Comparison of ENCODE assay signal across 8 cellular contexts in genomic region chr16:2513405-2514332, GRCh38. TPM values are rescaled to one million over a fixed set of nuclear protein-coding genes. Genes with fewer than 3 reads are reported as not detected.
A peak's percentile ranks its signal among the peaks of the same experiment; 100 is the strongest.
DNase-seq lines count a peak whose midpoint lies in the region; ATAC-seq, FAIRE-seq and TF ChIP-seq lines count a peak whose summit lies in the region.

TSS of gene ATP6V0C (plus strand) at chr16:2513952. CDS start at chr16:2514104, 152 bp downstream.

- CTCF ChIA-PET in T-cell (lab: Charles Lee) = no interaction called here

- peak; percentile 94 for DNase-seq in GM12892 (ENCODE audit: insufficient read length)
- DNase-seq in NCI-H1436 (lab: John Stamatoyannopoulos, UW) = peak; percentile 83
- DNase-seq in T-cell = peak; percentile 82 to 93 (median 88)
- peak; percentile 91 to 96 (median 92) for DNase-seq in heart left ventricle
- DNase-seq in posterior vena cava (ENCODE audit: low spot score) = peak; percentile 98
- DNase-seq in type B pancreatic cell (ENCODE audit: extremely low spot score, unreplicated experiment) = peak; percentile 94

- H3K4me1 ChIP-seq in heart left ventricle = peaks cover 11 to 80% (median 44%) of the 10 kb centered on the region in 12 donors

- peak within 1 kb of the TSS; percentile 87 to 100 (median 96) for H3K4me3 ChIP-seq in heart left ventricle

- peak within 1 kb of the TSS; percentile 98 for H3K27ac ChIP-seq in adipose tissue (ENCODE audit: low read depth, low read length)
- peak within 1 kb of the TSS; percentile 93 to 99 (median 95) for H3K27ac ChIP-seq in heart left ventricle

- no peaks in the 10 kb centered on the region for H3K27me3 ChIP-seq in heart left ventricle

- peaks cover 50 to 57% (median 51%) of the 10 kb centered on the region in 3 donors for H3K4me1 Mint-ChIP-seq in T-cell
- H3K4me1 Mint-ChIP-seq in type B pancreatic cell (ENCODE audit: unreplicated experiment) = peaks cover 46% of the 10 kb centered on the region

- H3K27me3 Mint-ChIP-seq in T-cell = no peaks in the 10 kb centered on the region
- no peaks in the 10 kb centered on the region for H3K27me3 Mint-ChIP-seq in type B pancreatic cell

- TF ChIP-seq CTCF in heart left ventricle (IDR thresholded peaks at IDR 0.05) = no peak
- TF ChIP-seq CTCF in type B pancreatic cell (conservative IDR thresholded peaks at IDR 0.05) = no peak

- H3K27ac Mint-ChIP-seq in T-cell (peak within 1 kb of the TSS; percentile 90 to 92), type B pancreatic cell (peak within 1 kb of the TSS; percentile 98)

- H3K4me3 Mint-ChIP-seq in T-cell = peak within 1 kb of the TSS; percentile 87 to 92 (median 89)
- H3K4me3 Mint-ChIP-seq in type B pancreatic cell = peak within 1 kb of the TSS; percentile 92

- peak; percentile 91 for TF ChIP-seq POLR2A in GM12892 (IDR thresholded peaks at IDR 0.05; ENCODE audit: low read depth, low read length)
- TF ChIP-seq POLR2A in heart left ventricle (IDR thresholded peaks at IDR 0.05) = peak; percentile 10 to 90

- H3K9me3 ChIP-seq in heart left ventricle = no peaks in the 10 kb centered on the region

- H3K9me3 Mint-ChIP-seq in T-cell (no peaks in the 10 kb centered on the region), type B pancreatic cell (no peaks in the 10 kb centered on the region)

- peak; percentile 78 for ATAC-seq in HG02798 (IDR thresholded peaks at IDR 0.05; ENCODE audit: poor library complexity, unreplicated experiment)
- ATAC-seq in T-cell (replicated peaks in 1 of 4) = peak; percentile 89 to 93 (median 90)
- peak; percentile 71 to 90 (median 88) for ATAC-seq in heart left ventricle

- peaks cover 0 to 5% (median 0%) of the 10 kb centered on the region in 9 donors for H3K36me3 ChIP-seq in heart left ventricle

- H3K36me3 Mint-ChIP-seq in T-cell = peaks cover 3% of the 10 kb centered on the region
- H3K36me3 Mint-ChIP-seq in type B pancreatic cell = no peaks in the 10 kb centered on the region

- WGBS in adipose tissue, 3 donors = 1 to 2% (median 1%) methylated on average over 99 to 122 of the region's 122 CpGs
- 1 to 6% (median 3%) methylated on average over 22 to 122 of the region's 122 CpGs for WGBS in heart left ventricle, 4 donors

- POLR2A ChIA-PET in T-cell (lab: Charles Lee) = interaction anchor here in 1 of 2 donors (0.8 kb wide), 1 partner anchor 549 kb away, joined by 4 read pairs; the partner anchor contains the start of gene RPS2

- peak; percentile 99 for FAIRE-seq in GM12892 (lab: Jason Lieb, UNC)

- intact Hi-C loops in heart left ventricle (cut with DNase I) = loop anchor here in 2 of 10 donors (1.0 to 10.0 kb wide), 2 partner anchors 24 to 249 kb away; partner anchors contain the start of gene RNPS1 (in 1 of the 2)
- intact Hi-C loops in posterior vena cava (cut with DNase I) = no loop called here

RNA-seq across cellular contexts. Expression of gene ATP6V0C, which starts in this region (rescaled TPM):
- 15.5 TPM for polyA plus RNA-seq in GM12892 (2012; ENCODE audit: missing spikeins)
- 100 to 1,000 TPM; 122 to 161 (median 128) TPM for total RNA-seq in T-cell
- 100 to 1,000 TPM in 1 of 3 donors, 10 to 100 TPM in 2; 74.2 to 236 (median 89.1) TPM for polyA plus RNA-seq in adipose tissue
- 100 to 1,000 TPM in 7 of 9 donors, 10 to 100 TPM in 2; 61.6 to 209 (median 129) TPM for total RNA-seq in heart left ventricle
- polyA plus RNA-seq in heart left ventricle = 100 to 1,000 TPM; 132 to 232 TPM
- 100 to 1,000 TPM; 107 to 133 TPM for total RNA-seq in posterior vena cava
- total RNA-seq in type B pancreatic cell (ENCODE audit: low replicate concordance) = 155 and 223 TPM in 2 replicates

Comparison
In these comparisons a context has a peak if more than half of its experiments do, and no peak if none do; other contexts are left out.
1. Peak in every context shown above with its lines: DNase-seq, ATAC-seq, H3K4me3 ChIP-seq and H3K27ac ChIP-seq.